Comparison of ENCODE assay signal across 12 cellular contexts in genomic region chr6:30826961-30827342, GRCh38. TPM values are rescaled to one million over a fixed set of nuclear protein-coding genes. Genes with fewer than 3 reads are reported as not detected.
DNase-seq lines count a peak whose midpoint lies in the region; ATAC-seq and TF ChIP-seq lines count a peak whose summit lies in the region.
"Had no signal": no experiment of that assay in that cellular context is flagged by ENCODE, and none has a peak within 500 bp of the region (broad histone marks: within the 10 kb centered on the region; RNA-seq: fewer than 3 reads in every experiment).

No MANE protein-coding gene starts in this region.

- H3K27ac ChIP-seq in sigmoid colon: peak overlapping the region in 3 of 4 donors; percentile 71 to 86 (median 85)
- H3K27ac ChIP-seq: SJSA1, thoracic aorta had no signal

- TF ChIP-seq POLR2A in sigmoid colon (IDR thresholded peaks at IDR 0.05): no peak

- ATAC-seq in HG03442 (IDR thresholded peaks at IDR 0.05; ENCODE audit: unreplicated experiment) (no peak), HG03196 (IDR thresholded peaks at IDR 0.05; ENCODE audit: unreplicated experiment) (no peak), HG03520 (IDR thresholded peaks at IDR 0.05; ENCODE audit: unreplicated experiment) (no peak)

- peak; percentile 60 for DNase-seq in activated CD4-positive, alpha-beta T cell treated with anti-CD3 and anti-CD28 coated beads for 48 hours
- no peak for DNase-seq in activated CD4-positive, alpha-beta T cell treated with anti-CD3 and anti-CD28 coated beads for 4 hours
- DNase-seq in M059J (ENCODE audit: low read depth) (peak; percentile 90), dermis blood vessel endothelial cell (peak; percentile 54), sigmoid colon (no peak)
- DNase-seq: kidney, NCI-H2081 treated with DMSO at 0.1 percent for 48 hours had no signal

- peaks cover 0 to 45% (median 34%) of the 10 kb centered on the region in 4 donors for H3K4me1 ChIP-seq in sigmoid colon

- H3K4me3 ChIP-seq in sigmoid colon: no peak overlapping the region
- H3K4me3 ChIP-seq: SJSA1, thoracic aorta had no signal

- intact Hi-C loops in sigmoid colon (cut with DNase I): loop anchor here (5.0 kb wide), 4 partner anchors 85 to 260 kb away; partner anchors contain the start of genes FLOT1 and IER3

- no peak for TF ChIP-seq EP300 in sigmoid colon (IDR thresholded peaks at IDR 0.05)

- 28 to 58% methylated on average over 4 of the region's 4 CpGs for WGBS in sigmoid colon, 2 donors

- H3K9me3 ChIP-seq in sigmoid colon: no peaks in the 10 kb centered on the region
- H3K9me3 ChIP-seq: SJSA1, thoracic aorta had no signal

- no peaks in the 10 kb centered on the region for H3K36me3 ChIP-seq in sigmoid colon
- H3K36me3 ChIP-seq: SJSA1, thoracic aorta had no signal

- H3K27me3 ChIP-seq in sigmoid colon: no peaks in the 10 kb centered on the region
- H3K27me3 ChIP-seq: SJSA1 had no signal

- TF ChIP-seq CTCF in sigmoid colon (IDR thresholded peaks at IDR 0.05): no peak

RNA-seq across cellular contexts. Expression of gene DDR1, which starts 57.4 kb away (rescaled TPM):
- 33.9 and 73.5 TPM in 2 replicates for total RNA-seq in M059J (2014; rRNA removed; shearing (Covaris generic))
- 8.5 and 9.1 TPM in 2 replicates for total RNA-seq in dermis blood vessel endothelial cell
- total RNA-seq in sigmoid colon: 10 to 100 TPM in 2 of 4 donors, 1 to 10 TPM in 2; 7.9 to 25.2 (median 13.6) TPM
- polyA plus RNA-seq in sigmoid colon: 100 to 1,000 TPM in 1 of 3 donors, 10 to 100 TPM in 2; 25.7 to 110 (median 27.0) TPM

Comparison
In these comparisons a context has a peak if more than half of its experiments do, and no peak if none do; other contexts are left out.
1. DNase-seq: peak in activated CD4-positive, alpha-beta T cell treated with anti-CD3 and anti-CD28 coated beads for 48 hours (single experiment), M059J (single experiment) and dermis blood vessel endothelial cell (single experiment); none in activated CD4-positive, alpha-beta T cell treated with anti-CD3 and anti-CD28 coated beads for 4 hours (0 of 2) and sigmoid colon (single experiment).